Comparison of ENCODE assay signal across 8 cellular contexts in the genomic region with DNA sequence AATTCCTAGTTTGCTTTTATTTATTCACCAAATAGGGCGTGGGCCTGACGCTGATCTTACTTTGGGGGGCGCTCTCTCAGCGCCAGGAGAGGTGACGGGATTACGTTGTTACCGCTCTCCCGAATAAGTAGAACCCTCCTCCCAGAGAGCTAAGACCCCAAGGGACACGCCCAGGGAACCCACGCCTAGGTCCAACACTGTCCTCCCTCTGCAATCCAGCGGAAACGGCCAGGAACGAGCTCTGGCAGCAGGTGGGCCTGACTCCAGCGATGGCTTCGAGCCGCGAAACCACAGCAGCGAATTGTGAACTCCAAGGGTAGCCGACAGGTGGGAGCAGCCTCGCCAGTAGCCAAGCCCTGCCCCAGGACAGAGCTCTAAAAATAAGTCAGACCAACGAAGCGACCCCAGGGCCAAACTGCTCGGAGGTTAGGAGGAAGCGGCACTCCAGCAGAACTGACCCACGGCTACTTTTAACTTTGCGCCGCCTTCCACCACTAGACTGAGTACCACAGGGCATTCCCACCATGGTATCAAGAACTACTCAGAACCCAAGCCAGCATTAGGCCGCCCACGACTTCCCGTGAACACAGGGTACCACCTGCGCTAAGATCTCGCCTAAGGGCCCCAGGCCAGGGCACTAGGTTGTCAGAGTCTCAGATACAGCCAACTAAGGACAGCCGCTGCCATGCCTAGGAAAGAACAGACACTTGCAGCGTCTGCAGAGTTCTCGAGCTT. TPM values are rescaled to one million over a fixed set of nuclear protein-coding genes. Genes with fewer than 3 reads are reported as not detected.
DNase-seq lines count a peak whose midpoint lies in the region; ATAC-seq and TF ChIP-seq lines count a peak whose summit lies in the region.

No MANE protein-coding gene starts in this region.

- peak; percentile 54 for DNase-seq in NCI-H146 (lab: John Stamatoyannopoulos, UW)
- no peak for DNase-seq in NCI-H146 treated with DMSO at 0.1 percent for 48 hours (lab: John Stamatoyannopoulos, UW; ENCODE audit: unreplicated experiment)
- peak; percentile 67 for DNase-seq in NCI-H69 (lab: John Stamatoyannopoulos, UW)
- DNase-seq in activated CD8-positive, alpha-beta memory T cell treated with anti-CD3 and anti-CD28 coated beads, Interleukin-2, amount 10 ng/mL, durations not matched to agents 7 days and 5 days: peak; percentile 77
- peak; percentile 89 for DNase-seq in endodermal cell
- DNase-seq in natural killer cell: peak; percentile 46
- peak in 4 of 6 experiments; percentile 28 to 70 (median 52) for DNase-seq in stimulated activated naive CD4-positive, alpha-beta T cell (lab: John Stamatoyannopoulos, UW)

- H3K4me3 Mint-ChIP-seq in activated CD8-positive, alpha-beta memory T cell treated with anti-CD3 and anti-CD28 coated beads, Interleukin-2, amount 10 ng/mL, durations not matched to agents 7 days and 5 days: peak overlapping the region; percentile 98
- H3K4me3 Mint-ChIP-seq in endodermal cell (peak overlapping the region; percentile 94), natural killer cell (peak overlapping the region; percentile 98)

- intact Hi-C loops in natural killer cell (cut with micrococcal nuclease): loop anchor here (1.0 to 10.0 kb wide), 4 partner anchors 103 to 838 kb away; a partner anchor contains a TSS

- H3K9me3 ChIP-seq in endodermal cell (ENCODE audit: control insufficient read depth, low read length): no peaks in the 10 kb centered on the region

- TF ChIP-seq CTCF in endodermal cell (conservative IDR thresholded peaks at IDR 0.05) (peak; percentile 54), natural killer cell (IDR thresholded peaks at IDR 0.05) (no peak)

- no peaks in the 10 kb centered on the region for H3K27me3 ChIP-seq in endodermal cell (ENCODE audit: control insufficient read depth, insufficient read depth, low read length, poor library complexity, severe bottlenecking)

- H3K4me1 ChIP-seq in endodermal cell (ENCODE audit: control insufficient read depth, insufficient read depth, low read length): peaks cover 5% of the 10 kb centered on the region

- peak overlapping the region; percentile 90 for H3K9ac ChIP-seq in endodermal cell (ENCODE audit: extremely low read depth, low read length, poor library complexity, severe bottlenecking)

- no peaks in the 10 kb centered on the region for H3K36me3 ChIP-seq in endodermal cell (ENCODE audit: control insufficient read depth, insufficient read depth, low read length)

- H3K4me3 ChIP-seq in endodermal cell (ENCODE audit: low read length): peak overlapping the region; percentile 93

- no peaks in the 10 kb centered on the region for H3K27me3 Mint-ChIP-seq in activated CD8-positive, alpha-beta memory T cell treated with anti-CD3 and anti-CD28 coated beads, Interleukin-2, amount 10 ng/mL, durations not matched to agents 7 days and 5 days
- H3K27me3 Mint-ChIP-seq in endodermal cell (ENCODE audit: insufficient read depth) (no peaks in the 10 kb centered on the region), natural killer cell (ENCODE audit: low read depth in 2 of 2) (no peaks in the 10 kb centered on the region)

- CTCF ChIA-PET in activated CD8-positive, alpha-beta memory T cell treated with anti-CD3 and anti-CD28 coated beads, Interleukin-2, amount 10 ng/mL, durations not matched to agents 7 days and 5 days (lab: Charles Lee): interaction anchor here (0.9 to 7.2 kb wide), 11 partner anchors 18 to 666 kb away, joined by 3 to 59 read pairs (median 5); a partner anchor contains a TSS

- WGBS in endodermal cell (ENCODE audit: insufficient coverage in 1 of 2, insufficient read length in 1 of 2), 2 experiments: 1 to 2% methylated on average over 22 to 35 of the region's 35 CpGs

- peak overlapping the region; percentile 98 for H3K27ac Mint-ChIP-seq in activated CD8-positive, alpha-beta memory T cell treated with anti-CD3 and anti-CD28 coated beads, Interleukin-2, amount 10 ng/mL, durations not matched to agents 7 days and 5 days
- peak overlapping the region; percentile 98 for H3K27ac Mint-ChIP-seq in endodermal cell
- peak overlapping the region; percentile 98 to 99 for H3K27ac Mint-ChIP-seq in natural killer cell

- no peaks in the 10 kb centered on the region for H3K9me3 Mint-ChIP-seq in activated CD8-positive, alpha-beta memory T cell treated with anti-CD3 and anti-CD28 coated beads, Interleukin-2, amount 10 ng/mL, durations not matched to agents 7 days and 5 days (ENCODE audit: low read depth)
- H3K9me3 Mint-ChIP-seq in endodermal cell: no peaks in the 10 kb centered on the region
- H3K9me3 Mint-ChIP-seq in natural killer cell: no peaks in the 10 kb centered on the region

- H3K36me3 Mint-ChIP-seq in activated CD8-positive, alpha-beta memory T cell treated with anti-CD3 and anti-CD28 coated beads, Interleukin-2, amount 10 ng/mL, durations not matched to agents 7 days and 5 days: no peaks in the 10 kb centered on the region
- H3K36me3 Mint-ChIP-seq in endodermal cell (ENCODE audit: low read depth) (no peaks in the 10 kb centered on the region), natural killer cell (no peaks in the 10 kb centered on the region)

- H3K4me1 Mint-ChIP-seq in activated CD8-positive, alpha-beta memory T cell treated with anti-CD3 and anti-CD28 coated beads, Interleukin-2, amount 10 ng/mL, durations not matched to agents 7 days and 5 days: peaks cover 31% of the 10 kb centered on the region
- H3K4me1 Mint-ChIP-seq in endodermal cell (peaks cover 7% of the 10 kb centered on the region), natural killer cell (peaks cover 45 to 54% of the 10 kb centered on the region in 2 donors)

- H3K27ac ChIP-seq in endodermal cell (ENCODE audit: low read depth, low read length): peak overlapping the region; percentile 93

- no peak for ATAC-seq in activated CD8-positive, alpha-beta memory T cell treated with anti-CD3 and anti-CD28 coated beads, Interleukin-2, amount 10 ng/mL, durations not matched to agents 7 days and 5 days
- ATAC-seq in natural killer cell (no peak), HG03457 (IDR thresholded peaks at IDR 0.05; ENCODE audit: unreplicated experiment) (no peak)

RNA-seq across cellular contexts. Expression of a gene that starts 1.6 kb away (rescaled TPM):
- total RNA-seq in activated CD8-positive, alpha-beta memory T cell treated with anti-CD3 and anti-CD28 coated beads, Interleukin-2, amount 10 ng/mL, durations not matched to agents 7 days and 5 days: 100 to 1,000 TPM; 100 to 111 TPM
- 100 to 1,000 TPM; 119 to 123 TPM for total RNA-seq in endodermal cell
- 56.8 TPM for polyA plus RNA-seq in endodermal cell (2013, experiment 1 of 2)
- polyA plus RNA-seq in endodermal cell (2013, experiment 2 of 2): 56.4 TPM
- total RNA-seq in natural killer cell: 100 to 1,000 TPM; 135 to 175 (median 137) TPM
